Comparison of ENCODE assay signal across 19 cellular contexts in the genomic region with DNA sequence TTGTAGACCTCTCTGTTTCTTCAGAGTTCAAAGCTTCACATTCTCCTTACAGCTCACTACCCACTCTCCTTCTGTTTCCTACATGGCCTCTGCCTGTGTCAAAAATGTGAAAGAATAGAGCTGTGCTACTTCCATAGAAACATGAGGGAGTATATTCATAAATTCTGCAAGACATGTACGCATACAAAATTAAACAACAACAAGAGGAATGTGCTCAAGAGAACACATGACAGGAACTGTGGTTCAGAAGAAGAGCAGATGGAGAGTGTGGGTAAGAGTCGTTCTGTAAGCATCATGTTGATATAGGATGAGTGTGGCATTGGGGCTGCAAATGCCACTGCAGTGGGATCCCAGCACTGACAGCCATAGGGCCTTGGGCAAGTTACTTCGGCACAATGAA.
DNase-seq lines count a peak whose midpoint lies in the region; ATAC-seq lines count a peak whose summit lies in the region.
"Had no signal": no experiment of that assay in that cellular context is flagged by ENCODE, and none has a peak within 500 bp of the region (broad histone marks: within the 10 kb centered on the region; RNA-seq: fewer than 3 reads in every experiment).

No MANE protein-coding gene starts in this region.

- H3K9me3 Mint-ChIP-seq in naive thymus-derived CD8-positive, alpha-beta T cell: peaks cover 0 to 22% (median 4%) of the 10 kb centered on the region in 9 donors

- DNase-seq in SK-N-MC (ENCODE audit: low read depth, low spot score) (peak; percentile 57), foreskin melanocyte (peak; percentile 72), trophoblast cell (no peak), EL (no peak), NCI-H2081 treated with DMSO at 0.1 percent for 48 hours (lab: John Stamatoyannopoulos, UW) (no peak)
- DNase-seq in naive thymus-derived CD8-positive, alpha-beta T cell: no peak
- DNase-seq: Caco-2; CD4-positive, CD25-positive, alpha-beta regulatory T cell; CD8-positive, alpha-beta T cell; DMS153; DND-41; GDM1; GM23248; H7 had no signal

- H3K9me3 ChIP-seq in SK-N-MC (ENCODE audit: low read depth, low read length) (0 out of 2 replicates have a peak, but pooled peaks cover 11% of the 10 kb centered on the region), trophoblast cell (ENCODE audit: insufficient read depth, low read depth, low read length) (no peaks in the 10 kb centered on the region)
- H3K9me3 ChIP-seq: BLaER1, Caco-2 had no signal

- H3K27me3 Mint-ChIP-seq in naive thymus-derived CD8-positive, alpha-beta T cell: peaks cover 2 to 28% (median 7%) of the 10 kb centered on the region in 5 donors

- no peaks in the 10 kb centered on the region for H3K79me2 ChIP-seq in trophoblast cell (ENCODE audit: control insufficient read depth, insufficient read depth, low read length, poor library complexity)

- no peak overlapping the region for H3K18ac ChIP-seq in trophoblast cell (ENCODE audit: low read length)

- no peaks in the 10 kb centered on the region for H3K4me1 ChIP-seq in trophoblast cell (ENCODE audit: control insufficient read depth in 1 of 2, insufficient read depth in 2 of 2, low read length in 2 of 2)
- H3K4me1 ChIP-seq: BLaER1, Caco-2 had no signal

- H3K27me3 ChIP-seq in trophoblast cell (ENCODE audit: insufficient read depth, low read length): no peaks in the 10 kb centered on the region
- H3K27me3 ChIP-seq: BLaER1 had no signal

- H3K9ac ChIP-seq in SK-N-MC (ENCODE audit: insufficient read length): peak overlapping the region; percentile 70
- peak overlapping the region; percentile 30 for H3K9ac ChIP-seq in trophoblast cell (ENCODE audit: low read length)
- H3K9ac ChIP-seq: BLaER1, GM23248 had no signal

- no peak overlapping the region for H4K91ac ChIP-seq in trophoblast cell (ENCODE audit: low read depth, low read length)

- H2BK5ac ChIP-seq in trophoblast cell (ENCODE audit: low read depth, low read length, poor library complexity): no peak overlapping the region

- POLR2A ChIA-PET in naive thymus-derived CD8-positive, alpha-beta T cell (lab: Charles Lee): no interaction called here

- H3K36me3 ChIP-seq in SK-N-MC (ENCODE audit: insufficient read depth, low read length): no peaks in the 10 kb centered on the region
- H3K36me3 ChIP-seq in trophoblast cell (ENCODE audit: control insufficient read depth in 1 of 2, insufficient read depth in 2 of 2, low read length in 2 of 2): no peaks in the 10 kb centered on the region
- H3K36me3 ChIP-seq: BLaER1 had no signal

- peak overlapping the region; percentile 100 for H3K27ac ChIP-seq in SK-N-MC
- H3K27ac ChIP-seq in trophoblast cell (ENCODE audit: low read depth, low read length): no peak overlapping the region
- H3K27ac ChIP-seq: BLaER1, C4-2B, GM23248 had no signal

- no CpG with 5 or more reads among the region's 3 CpGs for WGBS in trophoblast cell (ENCODE audit: extremely low coverage, insufficient coverage, insufficient read length)

- H2AFZ ChIP-seq in trophoblast cell (ENCODE audit: insufficient read depth, low read length, poor library complexity): no peak overlapping the region
- H2AFZ ChIP-seq: GM23248 had no signal

- H4K12ac ChIP-seq in trophoblast cell (ENCODE audit: low read depth, low read length): no peak overlapping the region

- no peak overlapping the region for H2AK5ac ChIP-seq in trophoblast cell (ENCODE audit: low read length)

- H3K4me3 ChIP-seq in SK-N-MC: peak overlapping the region; percentile 70
- H3K4me3 ChIP-seq in trophoblast cell (ENCODE audit: low read depth, low read length): no peak overlapping the region
- H3K4me3 ChIP-seq: BLaER1, GM12878, GM23248 had no signal

- ATAC-seq in naive thymus-derived CD8-positive, alpha-beta T cell: no peak
- ATAC-seq: CD8-positive, alpha-beta T cell; GM12878; HCT116 had no signal

- H3K14ac ChIP-seq in trophoblast cell (ENCODE audit: low read length): no peak overlapping the region

- no peaks in the 10 kb centered on the region for H3K4me1 Mint-ChIP-seq in naive thymus-derived CD8-positive, alpha-beta T cell
- H3K4me1 Mint-ChIP-seq: B cell; CD4-positive, CD25-positive, alpha-beta regulatory T cell had no signal

- no peak overlapping the region for H3K4me3 Mint-ChIP-seq in naive thymus-derived CD8-positive, alpha-beta T cell
- H3K4me3 Mint-ChIP-seq: B cell; CD4-positive, CD25-positive, alpha-beta regulatory T cell; CD8-positive, alpha-beta T cell had no signal

- H3K79me1 ChIP-seq in trophoblast cell (ENCODE audit: low read length): no peaks in the 10 kb centered on the region

- H3K36me3 Mint-ChIP-seq in naive thymus-derived CD8-positive, alpha-beta T cell: no peaks in the 10 kb centered on the region
- H3K36me3 Mint-ChIP-seq: CD4-positive, CD25-positive, alpha-beta regulatory T cell; CD8-positive, alpha-beta T cell had no signal

- H3K4ac ChIP-seq in trophoblast cell (ENCODE audit: low read depth, low read length): no peak overlapping the region

- no peak overlapping the region for H2BK12ac ChIP-seq in trophoblast cell (ENCODE audit: low read length)

- no peak overlapping the region for H2BK120ac ChIP-seq in trophoblast cell (ENCODE audit: insufficient read depth, low read length, poor library complexity)

- no peak overlapping the region for H3K23ac ChIP-seq in trophoblast cell (ENCODE audit: low read length)

- H3K4me2 ChIP-seq in trophoblast cell (ENCODE audit: low read length): no peak overlapping the region
- H3K4me2 ChIP-seq: BLaER1 had no signal

- H4K8ac ChIP-seq in trophoblast cell (ENCODE audit: low read depth, low read length): no peak overlapping the region

- no peak overlapping the region for H3K27ac Mint-ChIP-seq in naive thymus-derived CD8-positive, alpha-beta T cell
- H3K27ac Mint-ChIP-seq: B cell; CD4-positive, CD25-positive, alpha-beta regulatory T cell; CD8-positive, alpha-beta T cell had no signal

Comparison
In these comparisons a context has a peak if more than half of its experiments do, and no peak if none do; other contexts are left out.
1. DNase-seq: peak in SK-N-MC (single experiment) and foreskin melanocyte (single experiment); none in trophoblast cell (0 of 2), naive thymus-derived CD8-positive, alpha-beta T cell (0 of 10), EL (single experiment) and NCI-H2081 treated with DMSO at 0.1 percent for 48 hours (single experiment).